ENCODE assay signal across 16 cellular contexts in the genomic region with DNA sequence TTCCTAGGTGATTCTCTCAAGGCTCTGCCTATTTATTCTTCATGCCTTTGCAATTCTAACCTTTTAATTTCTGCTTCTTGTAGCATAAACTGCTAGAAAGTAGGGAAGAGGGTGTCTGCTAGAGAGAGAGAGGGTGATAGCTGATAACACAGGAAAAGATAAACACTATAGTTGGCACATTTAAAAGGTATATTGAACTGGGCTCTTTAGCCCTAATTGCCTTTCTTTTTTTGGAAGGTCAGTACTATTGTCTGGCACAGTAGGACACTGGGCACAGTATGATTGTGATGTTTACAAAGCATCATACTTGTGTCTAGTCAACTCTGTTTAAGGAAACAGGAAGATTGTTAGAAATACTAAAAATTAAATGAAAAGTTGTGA. TPM values are rescaled to one million over a fixed set of nuclear protein-coding genes. Genes with fewer than 3 reads are reported as not detected.
DNase-seq lines count a peak whose midpoint lies in the region; ATAC-seq and TF ChIP-seq lines count a peak whose summit lies in the region.
"Had no signal": no experiment of that assay in that cellular context is flagged by ENCODE, and none has a peak within 500 bp of the region (broad histone marks: within the 10 kb centered on the region; RNA-seq: fewer than 3 reads in every experiment).

No MANE protein-coding gene starts in this region.

- no peaks in the 10 kb centered on the region for H3K9me3 Mint-ChIP-seq in type B pancreatic cell
- H3K9me3 Mint-ChIP-seq: activated T-cell treated with anti-CD3 and anti-CD28 coated beads, Interleukin-2, amount 50 U/mL, for 4 hours; nephron had no signal

- H3K36me3 Mint-ChIP-seq in type B pancreatic cell = peaks cover 32% of the 10 kb centered on the region

- H3K36me3 ChIP-seq in heart left ventricle = no peaks in the 10 kb centered on the region
- H3K36me3 ChIP-seq: colonic mucosa, pancreas had no signal

- H3K4me1 ChIP-seq in heart left ventricle = peaks cover 3 to 50% (median 29%) of the 10 kb centered on the region in 12 donors
- H3K4me1 ChIP-seq: colonic mucosa had no signal

- no peaks in the 10 kb centered on the region for H3K9me3 ChIP-seq in heart left ventricle
- H3K9me3 ChIP-seq: colonic mucosa, HAP-1, pancreas had no signal

- no peak for TF ChIP-seq POLR2A in heart left ventricle (IDR thresholded peaks at IDR 0.05)

- H3K27me3 ChIP-seq in heart left ventricle = no peaks in the 10 kb centered on the region
- H3K27me3 ChIP-seq in dorsolateral prefrontal cortex = no peaks in the 10 kb centered on the region
- H3K27me3 ChIP-seq: colonic mucosa, pancreas had no signal

- H3K4me3 ChIP-seq in heart left ventricle (no peak overlapping the region), dorsolateral prefrontal cortex (no peak overlapping the region)
- H3K4me3 ChIP-seq: colonic mucosa, HAP-1, pancreas had no signal

- peak overlapping the region in 7 of 12 donors; percentile 2 to 62 (median 33) for H3K27ac ChIP-seq in heart left ventricle
- no peak overlapping the region for H3K27ac ChIP-seq in dorsolateral prefrontal cortex
- H3K27ac ChIP-seq: colonic mucosa had no signal

- peak overlapping the region; percentile 77 for H3K27ac Mint-ChIP-seq in type B pancreatic cell
- H3K27ac Mint-ChIP-seq: activated CD4-positive, alpha-beta T cell treated with anti-CD3 and anti-CD28 coated beads for 36 hours had no signal

- H3K4me1 Mint-ChIP-seq in type B pancreatic cell (ENCODE audit: unreplicated experiment) = peaks cover 70% of the 10 kb centered on the region
- H3K4me1 Mint-ChIP-seq: activated CD4-positive, alpha-beta T cell treated with anti-CD3 and anti-CD28 coated beads for 36 hours had no signal

- peak overlapping the region; percentile 9 for H3K4me3 Mint-ChIP-seq in type B pancreatic cell
- H3K4me3 Mint-ChIP-seq: activated CD4-positive, alpha-beta T cell treated with anti-CD3 and anti-CD28 coated beads for 36 hours; activated T-cell treated with anti-CD3 and anti-CD28 coated beads, Interleukin-2, amount 50 U/mL, for 4 hours; nephron had no signal

- intact Hi-C loops in heart left ventricle (cut with DNase I) (no loop called here), Right ventricle myocardium superior (cut with DNase I) (no loop called here), left colon (cut with DNase I, micrococcal nuclease) (no loop called here), dorsolateral prefrontal cortex (cut with DNase I) (no loop called here)

- ATAC-seq in heart left ventricle (peak in 1 of 4 donors; percentile 45), Right ventricle myocardium superior (ENCODE audit: poor library complexity) (no peak), left colon (peak; percentile 30)
- ATAC-seq: activated CD4-positive, alpha-beta T cell treated with anti-CD3 and anti-CD28 coated beads for 36 hours; activated T-cell treated with anti-CD3 and anti-CD28 coated beads, Interleukin-2, amount 50 U/mL, for 4 hours had no signal

- H3K27me3 Mint-ChIP-seq in type B pancreatic cell = no peaks in the 10 kb centered on the region

- TF ChIP-seq CTCF in heart left ventricle (IDR thresholded peaks at IDR 0.05) (no peak), type B pancreatic cell (conservative IDR thresholded peaks at IDR 0.05) (no peak), dorsolateral prefrontal cortex (IDR thresholded peaks at IDR 0.05 in 54 of 56, conservative IDR thresholded peaks at IDR 0.05 in 2 of 56; ENCODE audit: low read depth in 1 of 56, partially characterized antibody in 56 of 56) (no peak)

- DNase-seq in heart left ventricle (no peak), Right ventricle myocardium superior (no peak), NCI-H146 treated with DMSO at 0.1 percent for 48 hours (lab: John Stamatoyannopoulos, UW; ENCODE audit: unreplicated experiment) (peak; percentile 85), left colon (no peak), type B pancreatic cell (ENCODE audit: extremely low spot score, unreplicated experiment) (no peak), EL (no peak), dorsolateral prefrontal cortex (no peak)
- DNase-seq: activated CD4-positive, alpha-beta T cell treated with anti-CD3 and anti-CD28 coated beads for 36 hours; activated naive CD4-positive, alpha-beta T cell treated with Interleukin-2 at 50 U/mL for 16 hours; activated T-cell treated with anti-CD3 and anti-CD28 coated beads, Interleukin-2, amount 50 U/mL, for 4 hours; DMS 273 treated with DMSO at 0.1 percent for 48 hours; GF-D8 had no signal

RNA-seq across cellular contexts. Expression of gene TEAD1, which starts 33.3 kb away (rescaled TPM):
- total RNA-seq in heart left ventricle (100 to 1,000 TPM in 7 of 9 donors, 10 to 100 TPM in 2; 89.8 to 161 (median 116) TPM), Right ventricle myocardium superior (107 TPM), left colon (10 to 100 TPM; 43.0 to 51.3 TPM), type B pancreatic cell (ENCODE audit: low replicate concordance) (91.8 and 99.3 TPM in 2 replicates), dorsolateral prefrontal cortex (100 to 1,000 TPM in 1 of 120 experiments, 10 to 100 TPM in 119; 22.9 to 101 (median 43.9) TPM)
- 10 to 100 TPM; 14.4 to 88.5 TPM for polyA plus RNA-seq in heart left ventricle

Comparison
In these comparisons a context has a peak if more than half of its experiments do, and no peak if none do; other contexts are left out.
1. H3K27ac ChIP-seq: peak in heart left ventricle (7 of 12); none in dorsolateral prefrontal cortex (0 of 59).